In genomic region chr17:36591434-36592315, GRCh38 we compare ENCODE assay signal across 8 cellular contexts. TPM values are rescaled to one million over a fixed set of nuclear protein-coding genes. Genes with fewer than 3 reads are reported as not detected.
DNase-seq lines count a peak whose midpoint lies in the region; ATAC-seq and TF ChIP-seq lines count a peak whose summit lies in the region.

Gene DHRS11, plus strand, starts transcription at chr17:36591879. Its CDS starts 131 bp downstream, at chr17:36592010.

- ATAC-seq in GM19372 (IDR thresholded peaks at IDR 0.05; ENCODE audit: low read depth, unreplicated experiment) = peak; percentile 77

- peak within 1 kb of the TSS in 2 of 7 donors; percentile 36 to 66 for H3K27ac Mint-ChIP-seq in CD14-positive monocyte

- H3K4me1 ChIP-seq in NT2/D1 (ENCODE audit: insufficient read depth, insufficient read length) (peaks cover 8% of the 10 kb centered on the region), mononuclear cell (ENCODE audit: insufficient read depth, low read length) (peaks cover 17% of the 10 kb centered on the region)

- no peaks in the 10 kb centered on the region for H3K27me3 ChIP-seq in NT2/D1 (ENCODE audit: insufficient read depth, insufficient read length)
- no peaks in the 10 kb centered on the region for H3K27me3 ChIP-seq in mononuclear cell (ENCODE audit: insufficient read depth, low read length)

- intact Hi-C loops in CD14-positive monocyte (cut with micrococcal nuclease) = loop anchor here (1.0 to 5.0 kb wide), 3 partner anchors 9 to 49 kb away; partner anchors contain the start of gene GGNBP2 (in 1 of the 2)

- H3K9me3 ChIP-seq in NT2/D1 (ENCODE audit: insufficient read depth, low read length) (no peaks in the 10 kb centered on the region), mononuclear cell (ENCODE audit: low read depth, low read length) (no peaks in the 10 kb centered on the region)

- H3K4me3 Mint-ChIP-seq in CD14-positive monocyte = peak within 1 kb of the TSS; percentile 75 to 80

- peaks cover 11 to 16% (median 13%) of the 10 kb centered on the region in 3 donors for H3K27me3 Mint-ChIP-seq in CD14-positive monocyte (ENCODE audit: low read depth in 3 of 3)

- H3K9me3 Mint-ChIP-seq in CD14-positive monocyte = peaks cover 0 to 4% (median 0%) of the 10 kb centered on the region in 7 donors

- H3K4me3 ChIP-seq in NT2/D1 (ENCODE audit: insufficient read length, low read depth) = peak within 1 kb of the TSS; percentile 80
- H3K4me3 ChIP-seq in mononuclear cell (ENCODE audit: low read length) = peak within 1 kb of the TSS; percentile 56

- peaks cover 38% of the 10 kb centered on the region for H3K36me3 ChIP-seq in NT2/D1 (ENCODE audit: insufficient read depth, insufficient read length, low read length)

- TF ChIP-seq CTCF in CD14-positive monocyte (IDR thresholded peaks at IDR 0.05) = no peak

- peaks cover 27 to 37% of the 10 kb centered on the region in 2 donors for H3K36me3 Mint-ChIP-seq in CD14-positive monocyte

- peak; percentile 53 for DNase-seq in CD14-positive monocyte (ENCODE audit: low spot score)
- peak; percentile 93 for DNase-seq in HPDE6-E6E7 (ENCODE audit: extremely low spot score)
- peak; percentile 57 for DNase-seq in NT2/D1 (ENCODE audit: low read depth, low spot score)
- peak; percentile 63 for DNase-seq in activated T-cell treated with anti-CD3 and anti-CD28 coated beads for 1 hour (ENCODE audit: low read depth)
- peak; percentile 92 for DNase-seq in epidermal melanocyte (ENCODE audit: insufficient read length, low spot score)
- DNase-seq in stimulated activated CD8-positive, alpha-beta memory T cell treated with anti-CD3 and anti-CD28 coated beads, Interleukin-15, amount 100 ng/mL, for 48 hours (ENCODE audit: low read depth in 2 of 2) = peak; percentile 77 to 79

- H3K4me1 Mint-ChIP-seq in CD14-positive monocyte = peaks cover 23% of the 10 kb centered on the region

- H3K9ac ChIP-seq in NT2/D1 (ENCODE audit: insufficient read length, low read depth) = peak within 1 kb of the TSS; percentile 81

RNA-seq across cellular contexts. Expression of gene DHRS11, which starts in this region (rescaled TPM):
- 1 to 10 TPM; 1.2 to 2.7 TPM for polyA plus RNA-seq in CD14-positive monocyte
- 1.8 TPM for total RNA-seq in mononuclear cell

Comparison
In these comparisons a context has a peak if more than half of its experiments do, and no peak if none do; other contexts are left out.
1. Peak in every context shown above with its lines: DNase-seq, ATAC-seq and H3K4me3 ChIP-seq.